Comparison of ENCODE assay signal across 18 cellular contexts in genomic region chr2:65113816-65114215, GRCh38.
"Had no signal": no experiment of that assay in that cellular context is flagged by ENCODE, and none has a peak within 500 bp of the region (broad histone marks: within the 10 kb centered on the region; RNA-seq: fewer than 3 reads in every experiment).

No MANE protein-coding gene starts in this region.

- H3K4me3 Mint-ChIP-seq: activated CD4-positive, alpha-beta T cell treated with anti-CD3 and anti-CD28 coated beads, Interleukin-2, amount 10 ng/mL, durations not matched to agents 24 days and 14 days; activated naive CD4-positive, alpha-beta T cell treated with anti-CD3 and anti-CD28 coated beads for 36 hours; type B pancreatic cell had no signal

- H3K9me3 ChIP-seq: colonic mucosa, left lung, SK-N-SH had no signal

- H3K4me3 ChIP-seq: colonic mucosa, left lung had no signal

- H3K36me3 ChIP-seq: colonic mucosa, left lung had no signal

- H3K9me3 Mint-ChIP-seq: activated CD4-positive, alpha-beta T cell treated with anti-CD3 and anti-CD28 coated beads, Interleukin-2, amount 10 ng/mL, durations not matched to agents 24 days and 14 days; activated naive CD4-positive, alpha-beta T cell treated with anti-CD3 and anti-CD28 coated beads for 36 hours; activated T-helper 2 cell treated with anti-CD3 and anti-CD28 coated beads, Interferon-gamma antibody, Interleukin-2, Interleukin-4, amounts not matched to agents 10 μg/mL and 5 μg/mL and 100 μg/mL, durations not matched to agents 14 hours and 24 hours and 36 hours had no signal

- ATAC-seq: esophagus mucosa; left lung; naive thymus-derived CD8-positive, alpha-beta T cell had no signal

- H3K27ac Mint-ChIP-seq: activated CD4-positive, alpha-beta T cell treated with anti-CD3 and anti-CD28 coated beads, Interleukin-2, amount 10 ng/mL, durations not matched to agents 24 days and 14 days; activated naive CD4-positive, alpha-beta T cell treated with anti-CD3 and anti-CD28 coated beads for 36 hours; activated T-helper 2 cell treated with anti-CD3 and anti-CD28 coated beads, Interferon-gamma antibody, Interleukin-2, Interleukin-4, amounts not matched to agents 10 μg/mL and 5 μg/mL and 100 μg/mL, durations not matched to agents 14 hours and 24 hours and 36 hours; type B pancreatic cell had no signal

- H3K27me3 ChIP-seq: colonic mucosa, left lung had no signal

- DNase-seq: activated CD4-positive, alpha-beta T cell treated with anti-CD3 and anti-CD28 coated beads, Interleukin-2, amount 10 ng/mL, durations not matched to agents 24 days and 14 days; activated CD8-positive, alpha-beta memory T cell treated with anti-CD3 and anti-CD28 coated beads, Interleukin-2, amount 50 U/mL, for 48 hours; activated naive CD4-positive, alpha-beta T cell treated with anti-CD3 and anti-CD28 coated beads for 36 hours; amniotic stem cell; caudate nucleus; colonic mucosa; hippocampal formation; left lung; naive thymus-derived CD8-positive, alpha-beta T cell; posterior cingulate gyrus; SK-N-SH; stimulated activated CD4-positive, alpha-beta T cell treated with anti-CD3 and anti-CD28 coated beads, Interleukin-15, amount 100 ng/mL, for 24 hours; stimulated activated CD4-positive, alpha-beta T cell treated with anti-CD3 and anti-CD28 coated beads, Interleukin-4, amount 100 ng/mL, for 1 hour; stimulated activated naive CD4-positive, alpha-beta T cell had no signal

- FAIRE-seq: keratinocyte had no signal

- H3K27me3 Mint-ChIP-seq: activated CD4-positive, alpha-beta T cell treated with anti-CD3 and anti-CD28 coated beads, Interleukin-2, amount 10 ng/mL, durations not matched to agents 24 days and 14 days; naive thymus-derived CD8-positive, alpha-beta T cell; type B pancreatic cell had no signal

- H3K27ac ChIP-seq: colonic mucosa, left lung had no signal
